In the genomic region with DNA sequence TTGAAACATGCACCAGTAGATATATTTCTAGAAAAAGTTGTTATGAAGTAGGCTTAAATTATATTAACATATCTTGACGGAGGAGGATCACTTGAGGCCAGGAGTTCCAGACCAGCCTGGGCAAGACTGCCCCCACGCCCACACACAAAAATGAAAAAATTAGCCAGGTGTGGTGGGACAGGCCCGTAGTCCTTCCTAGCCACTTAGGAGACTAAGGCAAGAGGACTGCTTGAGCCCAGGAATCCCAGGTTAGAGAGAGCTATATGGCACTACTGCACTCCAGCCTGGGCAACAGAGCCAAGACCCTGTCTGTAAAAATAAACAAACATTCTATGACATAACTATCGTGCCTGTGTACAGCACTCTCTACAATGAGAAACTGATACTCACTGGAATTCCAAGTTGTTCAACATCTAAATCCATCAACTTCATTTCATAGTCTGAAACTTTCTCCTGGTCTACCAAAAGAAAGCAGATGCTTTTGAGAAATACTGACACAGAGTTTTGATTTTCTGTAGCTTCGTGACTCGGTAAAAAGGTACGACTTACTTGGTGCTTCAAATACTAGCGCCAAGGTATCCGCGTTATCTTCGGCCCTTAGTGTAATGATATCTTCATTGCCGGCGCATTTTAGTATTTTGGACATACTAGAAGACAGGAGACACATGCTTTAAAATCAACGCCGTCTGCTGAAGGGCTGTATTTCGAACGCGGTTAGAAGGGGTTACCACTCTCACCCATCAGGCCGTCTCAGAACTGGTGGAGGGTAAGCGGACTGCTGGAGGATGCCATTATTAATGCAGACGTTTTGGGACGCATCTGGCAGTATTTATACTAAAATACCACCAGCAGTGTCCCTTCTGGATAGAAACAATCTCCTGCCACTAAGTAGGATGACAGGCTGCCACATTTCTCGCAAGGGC, we compare ENCODE assay signal across 8 cellular contexts. TPM values are rescaled to one million over a fixed set of nuclear protein-coding genes. Genes with fewer than 3 reads are reported as not detected.
DNase-seq lines count a peak whose midpoint lies in the region; ATAC-seq and TF ChIP-seq lines count a peak whose summit lies in the region.

No MANE protein-coding gene starts in this region.

- TF ChIP-seq POLR2A in body of pancreas (IDR thresholded peaks at IDR 0.05) = no peak

- no peak for DNase-seq in AG04449 (ENCODE audit: low read depth, low spot score)
- no peak for DNase-seq in body of pancreas
- no peak for DNase-seq in mucosa of descending colon
- no peak for DNase-seq in MV-4-11 (lab: John Stamatoyannopoulos, UW)
- no peak for DNase-seq in DMS153 (lab: John Stamatoyannopoulos, UW)
- no peak for DNase-seq in activated effector memory CD4-positive, alpha-beta T cell treated with anti-CD3 and anti-CD28 coated beads, Interleukin-2, amount 50 U/mL, for 16 hours
- no peak for DNase-seq in GM13977 (ENCODE audit: low spot score)

- in situ Hi-C loops in GM13977 (cut with MboI; ENCODE audit: low pct_unique_long_range_greater_than_20kb, low sequenced_read_pairs, unreplicated experiment) = no loop called here

- H3K27me3 ChIP-seq in HUES6 (ENCODE audit: control insufficient read depth, insufficient read depth, low read length) (no peaks in the 10 kb centered on the region), body of pancreas (no peaks in the 10 kb centered on the region)

- POLR2A ChIA-PET in AG04449 (lab: Yijun Ruan, JAX) = no interaction called here

- H3K4me3 ChIP-seq in AG04449 (ENCODE audit: low read depth, low read length) (peak overlapping the region; percentile 95), HUES6 (ENCODE audit: low read depth, low read length) (peak overlapping the region; percentile 88), body of pancreas (peak overlapping the region; percentile 51 to 91), mucosa of descending colon (peak overlapping the region; percentile 68)

- peaks cover 2% of the 10 kb centered on the region; the same call in 1 of the 2 replicates for H3K4me1 ChIP-seq in HUES6 (ENCODE audit: control insufficient read depth, insufficient read depth, low read length)
- H3K4me1 ChIP-seq in body of pancreas = peaks cover 18% of the 10 kb centered on the region
- H3K4me1 ChIP-seq in mucosa of descending colon (ENCODE audit: low read depth) = peaks cover 12% of the 10 kb centered on the region

- WGBS in body of pancreas, 2 donors = 7 to 10% methylated on average over 23 of the region's 23 CpGs

- ATAC-seq in body of pancreas = no peak
- ATAC-seq in mucosa of descending colon = no peak

- intact Hi-C loops in body of pancreas (cut with DNase I) (no loop called here), mucosa of descending colon (cut with DNase I, micrococcal nuclease) (no loop called here)

- H3K9ac ChIP-seq in HUES6 (ENCODE audit: low read length) = peak overlapping the region; percentile 93

- no peak for TF ChIP-seq CTCF in AG04449 (IDR thresholded peaks at IDR 0.05; ENCODE audit: insufficient read depth, low read length, missing control alignments)
- TF ChIP-seq CTCF in body of pancreas (IDR thresholded peaks at IDR 0.05) = no peak
- no peak for TF ChIP-seq CTCF in mucosa of descending colon (IDR thresholded peaks at IDR 0.05)
- TF ChIP-seq CTCF in GM13977 (IDR thresholded peaks at IDR 0.05; ENCODE audit: extremely low read depth, insufficient read depth, missing control alignments) = no peak

- H3K9me3 ChIP-seq in HUES6 (ENCODE audit: control insufficient read depth, insufficient read depth, low read depth, low read length) (no peaks in the 10 kb centered on the region), body of pancreas (no peaks in the 10 kb centered on the region), mucosa of descending colon (no peaks in the 10 kb centered on the region)

- CTCF ChIA-PET in AG04449 (lab: Yijun Ruan, JAX) = interaction anchor here (1.5 to 3.3 kb wide), 3 partner anchors 18 to 75 kb away, joined by 5 to 30 read pairs (median 9); no protein-coding TSS in a partner anchor

- H3K27ac ChIP-seq in HUES6 (ENCODE audit: low read depth, low read length) = peak overlapping the region; percentile 93
- peak overlapping the region in 3 of 4 donors; percentile 78 to 93 (median 92) for H3K27ac ChIP-seq in body of pancreas

- H3K36me3 ChIP-seq in HUES6 (ENCODE audit: control insufficient read depth, insufficient read depth, low read length) (peaks cover 54% of the 10 kb centered on the region), body of pancreas (replicated peaks in 1 of 2; ENCODE audit: insufficient read depth in 1 of 2, low read depth in 2 of 2) (peaks cover 0 to 4% of the 10 kb centered on the region in 2 donors), mucosa of descending colon (ENCODE audit: low read depth) (no peaks in the 10 kb centered on the region)

RNA-seq across cellular contexts. Expression of gene PCNA, which starts 1.3 kb away (rescaled TPM):
- total RNA-seq in body of pancreas (10 to 100 TPM; 22.8 to 32.0 TPM), mucosa of descending colon (10 to 100 TPM; 43.4 to 91.1 (median 48.7) TPM)

RNA-seq across cellular contexts. Expression of gene TMEM230, which starts 5.6 kb away (rescaled TPM):
- total RNA-seq in body of pancreas (10 to 100 TPM; 24.7 to 48.0 TPM), mucosa of descending colon (10 to 100 TPM; 66.2 to 76.2 (median 67.7) TPM)

RNA-seq across cellular contexts. Expression of gene CDS2, which starts 8.3 kb away (rescaled TPM):
- 10 to 100 TPM; 10.2 to 13.5 TPM for total RNA-seq in body of pancreas
- total RNA-seq in mucosa of descending colon = 10 to 100 TPM; 37.9 to 59.5 (median 39.6) TPM
